Comparison of ENCODE assay signal across 17 cellular contexts in genomic region chr2:1749750-1750149, GRCh38.
"Had no signal": no experiment of that assay in that cellular context is flagged by ENCODE, and none has a peak within 500 bp of the region (broad histone marks: within the 10 kb centered on the region; RNA-seq: fewer than 3 reads in every experiment).

No MANE protein-coding gene starts in this region.

- H3K4me3 ChIP-seq: gastroesophageal sphincter, heart right ventricle, prostate gland, right lobe of liver had no signal

- H3K9me3 ChIP-seq: gastroesophageal sphincter, prostate gland, right lobe of liver had no signal

- H3K36me3 ChIP-seq: brain microvascular endothelial cell, gastroesophageal sphincter, heart right ventricle, prostate gland, right lobe of liver had no signal

- DNase-seq: activated B cell treated with CpG ODN at 0.5 μM for 24 hours; activated CD4-positive, alpha-beta T cell treated with anti-CD3 and anti-CD28 coated beads for 48 hours; activated CD8-positive, alpha-beta T cell treated with anti-CD3 and anti-CD28 coated beads for 36 hours; anterior cingulate cortex; brain microvascular endothelial cell; cerebellar nuclear complex; erythroblast; heart right ventricle; natural killer cell; right lobe of liver; SW 1271 had no signal

- ATAC-seq: activated CD8-positive, alpha-beta T cell treated with anti-CD3 and anti-CD28 coated beads for 36 hours; gastroesophageal sphincter; heart right ventricle; left colon; natural killer cell; right lobe of liver had no signal

- H3K27ac ChIP-seq: brain microvascular endothelial cell, gastroesophageal sphincter, heart right ventricle, prostate gland, right lobe of liver had no signal

- H3K27me3 ChIP-seq: brain microvascular endothelial cell, right lobe of liver had no signal

- H3K4me1 ChIP-seq: prostate gland, right lobe of liver had no signal

- H3K27ac Mint-ChIP-seq: activated B cell treated with CpG ODN at 0.5 μM for 24 hours; activated CD8-positive, alpha-beta T cell treated with anti-CD3 and anti-CD28 coated beads for 36 hours; activated T-helper 1 cell treated with anti-CD3 and anti-CD28 coated beads, Interleukin-12 subunit alpha, Interleukin-12 subunit beta, Interleukin-2, Interleukin-4 antibody, amounts not matched to agents 30 ng/mL and 10 ng/mL and 1 ng/mL, durations not matched to agents 14 hours and 24 hours and 36 hours; memory B cell; natural killer cell; stimulated activated naive CD8-positive, alpha-beta T cell treated with anti-CD3 and anti-CD28 coated beads, Interleukin-15, Interleukin-2, amounts not matched to agents 100 ng/mL and 50 ng/mL, for 24 hours had no signal

- H3K36me3 Mint-ChIP-seq: memory B cell, natural killer cell had no signal

- H3K9me3 Mint-ChIP-seq: activated T-helper 1 cell treated with anti-CD3 and anti-CD28 coated beads, Interleukin-12 subunit alpha, Interleukin-12 subunit beta, Interleukin-2, Interleukin-4 antibody, amounts not matched to agents 30 ng/mL and 10 ng/mL and 1 ng/mL, durations not matched to agents 14 hours and 24 hours and 36 hours; natural killer cell had no signal

- H3K4me3 Mint-ChIP-seq: activated B cell treated with CpG ODN at 0.5 μM for 24 hours; activated CD8-positive, alpha-beta T cell treated with anti-CD3 and anti-CD28 coated beads for 36 hours; activated T-helper 1 cell treated with anti-CD3 and anti-CD28 coated beads, Interleukin-12 subunit alpha, Interleukin-12 subunit beta, Interleukin-2, Interleukin-4 antibody, amounts not matched to agents 30 ng/mL and 10 ng/mL and 1 ng/mL, durations not matched to agents 14 hours and 24 hours and 36 hours; memory B cell; natural killer cell; stimulated activated naive CD8-positive, alpha-beta T cell treated with anti-CD3 and anti-CD28 coated beads, Interleukin-15, Interleukin-2, amounts not matched to agents 100 ng/mL and 50 ng/mL, for 24 hours had no signal
